Comparison of ENCODE assay signal across 27 cellular contexts in the genomic region with DNA sequence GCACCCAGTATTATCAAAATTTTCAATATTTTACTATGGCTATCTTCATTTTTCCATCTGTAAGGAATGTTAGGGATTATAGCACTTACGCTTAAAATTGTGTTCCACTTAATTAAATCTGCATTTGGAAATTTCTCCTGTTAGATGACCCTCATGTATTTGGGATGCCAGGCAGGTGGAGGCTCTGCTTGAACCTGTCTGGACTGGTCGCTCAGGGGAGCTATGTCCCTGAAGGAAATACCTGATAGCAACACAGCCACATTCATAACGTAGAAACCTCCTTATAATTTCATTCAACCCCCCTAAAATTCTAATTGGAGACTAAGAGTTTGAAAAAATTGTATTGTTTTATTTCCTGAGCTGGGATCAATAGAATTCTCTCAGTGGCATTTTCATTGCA.
"Had no signal": no experiment of that assay in that cellular context is flagged by ENCODE, and none has a peak within 500 bp of the region (broad histone marks: within the 10 kb centered on the region; RNA-seq: fewer than 3 reads in every experiment).

No MANE protein-coding gene starts in this region.

- H3K4me1 Mint-ChIP-seq: activated CD4-positive, alpha-beta memory T cell treated with anti-CD3 and anti-CD28 coated beads, Interleukin-2, amount 10 ng/mL, durations not matched to agents 7 days and 5 days; activated CD4-positive, alpha-beta T cell treated with anti-CD3 and anti-CD28 coated beads, Interleukin-2, amount 10 ng/mL, durations not matched to agents 7 days and 5 days; activated T-helper 17 cell treated with anti-CD3 and anti-CD28 coated beads, Interleukin-2, amount 50 U/mL, for 72 hours; T-helper 17 cell had no signal

- H3K9me3 Mint-ChIP-seq: activated CD4-positive, alpha-beta memory T cell treated with anti-CD3 and anti-CD28 coated beads, Interleukin-2, amount 10 ng/mL, durations not matched to agents 7 days and 5 days; activated CD4-positive, alpha-beta T cell treated with anti-CD3 and anti-CD28 coated beads, Interleukin-2, amount 10 ng/mL, durations not matched to agents 7 days and 5 days; activated T-helper 17 cell treated with anti-CD3 and anti-CD28 coated beads, Interleukin-2, amount 50 U/mL, for 72 hours had no signal

- H3K36me3 ChIP-seq: brain microvascular endothelial cell, esophagus squamous epithelium had no signal

- H3K27me3 ChIP-seq: brain microvascular endothelial cell, esophagus squamous epithelium had no signal

- H3K27me3 Mint-ChIP-seq: activated CD4-positive, alpha-beta memory T cell treated with anti-CD3 and anti-CD28 coated beads, Interleukin-2, amount 10 ng/mL, durations not matched to agents 7 days and 5 days; activated CD4-positive, alpha-beta T cell treated with anti-CD3 and anti-CD28 coated beads, Interleukin-2, amount 10 ng/mL, durations not matched to agents 7 days and 5 days; activated naive CD8-positive, alpha-beta T cell; activated T-helper 17 cell treated with anti-CD3 and anti-CD28 coated beads, Interleukin-2, amount 50 U/mL, for 72 hours; effector memory CD8-positive, alpha-beta T cell; T-helper 17 cell had no signal

- H3K27ac Mint-ChIP-seq: activated CD4-positive, alpha-beta memory T cell treated with anti-CD3 and anti-CD28 coated beads, Interleukin-2, amount 10 ng/mL, durations not matched to agents 7 days and 5 days; activated CD4-positive, alpha-beta T cell treated with anti-CD3 and anti-CD28 coated beads, Interleukin-2, amount 10 ng/mL, durations not matched to agents 7 days and 5 days; activated naive CD8-positive, alpha-beta T cell; activated T-helper 17 cell treated with anti-CD3 and anti-CD28 coated beads, Interleukin-2, amount 50 U/mL, for 72 hours; effector memory CD8-positive, alpha-beta T cell; T-helper 17 cell had no signal

- H3K36me3 Mint-ChIP-seq: activated naive CD8-positive, alpha-beta T cell had no signal

- H3K4me1 ChIP-seq: esophagus squamous epithelium had no signal

- FAIRE-seq: astrocyte, colon had no signal

- H3K27ac ChIP-seq: brain microvascular endothelial cell, epithelial cell of prostate, esophagus squamous epithelium had no signal

- H3K4me3 ChIP-seq: esophagus squamous epithelium had no signal

- DNase-seq: activated CD4-positive, alpha-beta memory T cell treated with anti-CD3 and anti-CD28 coated beads, Interleukin-2, amount 10 ng/mL, durations not matched to agents 7 days and 5 days; activated CD4-positive, alpha-beta T cell treated with anti-CD3 and anti-CD28 coated beads for 1 hour; activated CD4-positive, alpha-beta T cell treated with anti-CD3 and anti-CD28 coated beads for 4 hours; activated CD4-positive, alpha-beta T cell treated with anti-CD3 and anti-CD28 coated beads, Interleukin-2, amount 10 ng/mL, durations not matched to agents 7 days and 5 days; activated CD4-positive, alpha-beta T cell treated with anti-CD3 and anti-CD28 coated beads, Interleukin-2, amount 50 U/mL, for 4 hours; activated effector memory CD4-positive, alpha-beta T cell treated with Interleukin-2 at 50 U/mL for 16 hours; activated gamma-delta T cell treated with Interleukin-2 at 50 U/mL for 16 hours; activated naive CD4-positive, alpha-beta T cell treated with anti-CD3 and anti-CD28 coated beads, Interleukin-2, amount 50 U/mL, for 16 hours; activated naive CD4-positive, alpha-beta T cell treated with Interleukin-2 at 50 U/mL for 16 hours; activated T-cell treated with anti-CD3 and anti-CD28 coated beads, Interleukin-2, amount 50 U/mL, for 4 hours; amniotic stem cell; anterior cingulate cortex; brain microvascular endothelial cell; caudate nucleus; cortex of kidney; dermis blood vessel endothelial cell; effector CD4-positive, alpha-beta T cell; effector memory CD8-positive, alpha-beta T cell; esophagus squamous epithelium; head of caudate nucleus; T-helper 1 cell; T-helper 17 cell had no signal

- ATAC-seq: activated T-cell treated with anti-CD3 and anti-CD28 coated beads, Interleukin-2, amount 50 U/mL, for 4 hours; activated T-helper 17 cell treated with anti-CD3 and anti-CD28 coated beads, Interleukin-2, amount 50 U/mL, for 72 hours; effector memory CD8-positive, alpha-beta T cell; T-helper 17 cell had no signal

- H3K4me3 Mint-ChIP-seq: activated CD4-positive, alpha-beta memory T cell treated with anti-CD3 and anti-CD28 coated beads, Interleukin-2, amount 10 ng/mL, durations not matched to agents 7 days and 5 days; activated CD4-positive, alpha-beta T cell treated with anti-CD3 and anti-CD28 coated beads, Interleukin-2, amount 10 ng/mL, durations not matched to agents 7 days and 5 days; activated naive CD8-positive, alpha-beta T cell; activated T-cell treated with anti-CD3 and anti-CD28 coated beads, Interleukin-2, amount 50 U/mL, for 4 hours; activated T-helper 17 cell treated with anti-CD3 and anti-CD28 coated beads, Interleukin-2, amount 50 U/mL, for 72 hours; effector memory CD8-positive, alpha-beta T cell; T-helper 17 cell had no signal
